Comparison of ENCODE assay signal across 24 cellular contexts in the genomic region with DNA sequence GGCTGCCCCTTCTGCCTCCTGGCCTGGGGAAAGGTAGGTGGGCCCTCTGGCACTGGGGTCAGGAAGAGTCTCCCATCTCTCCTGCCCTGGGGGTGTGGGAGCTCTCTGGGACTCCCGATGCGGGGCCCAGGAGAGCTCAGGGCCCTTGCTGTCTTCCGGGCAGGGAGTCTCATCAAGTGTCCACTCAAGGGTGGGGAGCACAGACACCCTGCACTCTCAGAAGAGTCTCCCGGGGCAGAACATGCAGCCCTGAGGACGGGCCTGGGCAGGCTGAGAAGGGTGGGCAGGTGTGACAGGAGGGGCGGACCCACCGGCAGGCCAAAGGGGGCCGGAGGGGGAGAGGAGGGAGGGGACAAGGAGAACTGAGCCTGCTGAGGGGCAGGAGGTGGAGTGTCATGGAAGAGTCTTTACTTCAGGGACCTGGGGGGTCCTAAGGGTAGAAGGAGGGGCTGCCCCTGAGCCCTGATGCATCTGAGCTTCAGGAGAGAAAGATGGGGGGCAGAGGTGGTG. TPM values are rescaled to one million over a fixed set of nuclear protein-coding genes. Genes with fewer than 3 reads are reported as not detected.
"Had no signal": no experiment of that assay in that cellular context is flagged by ENCODE, and none has a peak within 500 bp of the region (broad histone marks: within the 10 kb centered on the region; RNA-seq: fewer than 3 reads in every experiment).

No MANE protein-coding gene starts in this region.

- DNase-seq: effector memory CD8-positive, alpha-beta T cell; esophagus squamous epithelium; foreskin fibroblast; glutamatergic neuron; kidney; left cardiac atrium; left ventricle myocardium superior; mucosa of descending colon; naive thymus-derived CD8-positive, alpha-beta T cell; nucleus accumbens; ovary; right cardiac atrium; small intestine; stimulated activated CD4-positive, alpha-beta T cell treated with anti-CD3 and anti-CD28 coated beads, Interleukin-12 subunit alpha, Interleukin-12 subunit beta, amount 100 ng/mL, for 4 hours; stimulated activated CD4-positive, alpha-beta T cell treated with anti-CD3 and anti-CD28 coated beads, Interleukin-2, amount 100 ng/mL, for 48 hours; stimulated activated naive CD4-positive, alpha-beta T cell treated with Interleukin-2 at 50 U/mL for 16 hours; thyroid gland; uterus had no signal

- H3K4me3 ChIP-seq: esophagus squamous epithelium, gastroesophageal sphincter, lung, mucosa of descending colon, ovary, thyroid gland, upper lobe of left lung, uterus had no signal

- H3K27ac ChIP-seq: esophagus squamous epithelium, gastroesophageal sphincter, ovary, thyroid gland, upper lobe of left lung, uterus had no signal

- H3K9me3 ChIP-seq: esophagus squamous epithelium, gastroesophageal sphincter, mucosa of descending colon, ovary, thyroid gland, upper lobe of left lung, uterus had no signal

- H3K27me3 ChIP-seq: ovary, thyroid gland, upper lobe of left lung, uterus had no signal

- H3K36me3 ChIP-seq: esophagus squamous epithelium, gastroesophageal sphincter, ovary, thyroid gland, upper lobe of left lung, uterus had no signal

- ATAC-seq: effector memory CD8-positive, alpha-beta T cell; gastroesophageal sphincter; left cardiac atrium; left ventricle myocardium superior; mucosa of descending colon; naive thymus-derived CD8-positive, alpha-beta T cell; right cardiac atrium had no signal

RNA-seq across cellular contexts. Expression of gene PKMYT1, which starts 8.4 kb away (rescaled TPM):
- total RNA-seq: naive thymus-derived CD8-positive, alpha-beta T cell had no signal

RNA-seq across cellular contexts. Expression of gene CLDN9, which starts 24.1 kb away (rescaled TPM):
- total RNA-seq: esophagus squamous epithelium; mesenteric fat pad; naive thymus-derived CD8-positive, alpha-beta T cell; neural crest cell; posterior vena cava had no signal
- polyA plus RNA-seq: naive thymus-derived CD8-positive, alpha-beta T cell; ovary had no signal

RNA-seq across cellular contexts. Expression of gene KREMEN2, which starts 24.6 kb away (rescaled TPM):
- total RNA-seq: gastroesophageal sphincter; kidney; left cardiac atrium; left ventricle myocardium superior; mesenteric fat pad; naive thymus-derived CD8-positive, alpha-beta T cell; posterior vena cava; right cardiac atrium; thyroid gland; upper lobe of left lung had no signal
- polyA plus RNA-seq: naive thymus-derived CD8-positive, alpha-beta T cell; ovary; right cardiac atrium had no signal

RNA-seq across cellular contexts. Expression of gene CLDN6, which starts 29.3 kb away (rescaled TPM):
- total RNA-seq: esophagus squamous epithelium; gastroesophageal sphincter; left cardiac atrium; left ventricle myocardium superior; mesenteric fat pad; mucosa of descending colon; naive thymus-derived CD8-positive, alpha-beta T cell; posterior vena cava; right cardiac atrium; thyroid gland had no signal
- polyA plus RNA-seq: naive thymus-derived CD8-positive, alpha-beta T cell; ovary; right cardiac atrium had no signal
